9 cellular contexts compared by ENCODE assay signal in the genomic region with DNA sequence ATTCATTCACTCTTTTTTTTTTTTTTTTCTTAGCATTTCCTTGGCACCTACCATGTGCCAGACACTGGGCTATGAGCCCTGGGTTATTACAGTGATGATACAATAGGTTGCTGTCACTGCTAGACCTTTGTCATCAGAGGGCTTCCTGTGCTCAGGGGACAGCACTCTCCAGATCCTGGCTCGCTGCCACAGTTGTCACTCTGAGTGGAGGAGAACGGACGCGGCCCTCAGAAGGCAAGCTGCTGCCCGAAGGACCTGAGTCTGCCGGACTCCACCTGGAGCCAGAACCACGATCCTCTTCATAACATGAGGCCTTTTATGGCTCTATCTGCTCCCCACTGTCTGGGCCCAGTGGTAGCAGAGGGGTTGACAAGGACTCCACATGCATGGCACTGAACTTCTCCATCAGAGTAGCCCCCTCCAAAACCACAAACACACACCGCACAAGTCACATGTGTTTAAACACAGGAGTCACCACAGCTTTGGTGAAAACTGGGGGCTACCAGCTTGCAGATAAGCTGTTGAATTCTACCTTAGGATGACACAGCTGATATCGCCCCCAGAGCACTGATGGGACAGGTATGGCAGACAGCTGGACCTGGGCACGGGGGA.
DNase-seq lines count a peak whose midpoint lies in the region; ATAC-seq and TF ChIP-seq lines count a peak whose summit lies in the region.
"Had no signal": no experiment of that assay in that cellular context is flagged by ENCODE, and none has a peak within 500 bp of the region (broad histone marks: within the 10 kb centered on the region; RNA-seq: fewer than 3 reads in every experiment).

No MANE protein-coding gene starts in this region.

- H3K4me1 ChIP-seq in esophagus muscularis mucosa: peaks cover 61 to 76% (median 74%) of the 10 kb centered on the region in 4 donors

- 83% methylated on average over 10 of the region's 10 CpGs for WGBS in esophagus muscularis mucosa

- ATAC-seq in activated naive CD4-positive, alpha-beta T cell treated with anti-CD3 and anti-CD28 coated beads, Interleukin-2, amount 50 U/mL, for 72 hours: peak; percentile 36 to 75
- ATAC-seq in GM19324 (IDR thresholded peaks at IDR 0.05; ENCODE audit: low FRiP score, unreplicated experiment): no peak

- DNase-seq in GF-D8 (lab: John Stamatoyannopoulos, UW): peak; percentile 44
- DNase-seq in T-helper 2 cell: peak; percentile 21 to 85 (median 49)
- peak; percentile 38 to 81 for DNase-seq in activated naive CD4-positive, alpha-beta T cell treated with anti-CD3 and anti-CD28 coated beads, Interleukin-2, amount 50 U/mL, for 72 hours (ENCODE audit: low spot score in 2 of 2)
- peak; percentile 43 to 51 for DNase-seq in stimulated activated CD4-positive, alpha-beta T cell treated with anti-CD3 and anti-CD28 coated beads, Interleukin-4, amount 100 ng/mL, for 4 hours
- DNase-seq in esophagus muscularis mucosa (ENCODE audit: extremely low spot score): no peak
- no peak for DNase-seq in superior temporal gyrus (ENCODE audit: extremely low spot score)
- no peak for DNase-seq in SKM-1 treated with dmso at 0.1 percent for 144 hours (lab: John Stamatoyannopoulos, UW; ENCODE audit: unreplicated experiment)
- DNase-seq: T1000 had no signal

- no peak overlapping the region for H3K27ac ChIP-seq in esophagus muscularis mucosa (replicated peaks in 1 of 4)

- no peak for TF ChIP-seq POLR2A in esophagus muscularis mucosa (IDR thresholded peaks at IDR 0.05; ENCODE audit: low read depth)

- intact Hi-C loops in esophagus muscularis mucosa (cut with DNase I): no loop called here

- peaks cover 9 to 18% of the 10 kb centered on the region in 2 donors for H3K36me3 Mint-ChIP-seq in activated naive CD4-positive, alpha-beta T cell treated with anti-CD3 and anti-CD28 coated beads, Interleukin-2, amount 50 U/mL, for 72 hours

- TF ChIP-seq CTCF in esophagus muscularis mucosa (IDR thresholded peaks at IDR 0.05): no peak

- no peak overlapping the region for H3K4me3 ChIP-seq in esophagus muscularis mucosa

- H3K9me3 ChIP-seq in esophagus muscularis mucosa: no peaks in the 10 kb centered on the region

- H3K36me3 ChIP-seq in esophagus muscularis mucosa: no peaks in the 10 kb centered on the region

- H3K27me3 ChIP-seq in esophagus muscularis mucosa: no peaks in the 10 kb centered on the region

- TF ChIP-seq EP300 in esophagus muscularis mucosa (IDR thresholded peaks at IDR 0.05): no peak

- H3K27ac Mint-ChIP-seq in activated naive CD4-positive, alpha-beta T cell treated with anti-CD3 and anti-CD28 coated beads, Interleukin-2, amount 50 U/mL, for 72 hours: peak overlapping the region; percentile 22 to 81

- H3K9me3 Mint-ChIP-seq in activated naive CD4-positive, alpha-beta T cell treated with anti-CD3 and anti-CD28 coated beads, Interleukin-2, amount 50 U/mL, for 72 hours: no peaks in the 10 kb centered on the region

Comparison
In these comparisons a context has a peak if more than half of its experiments do, and no peak if none do; other contexts are left out.
1. DNase-seq: peak in GF-D8 (single experiment), T-helper 2 cell (5 of 5), activated naive CD4-positive, alpha-beta T cell treated with anti-CD3 and anti-CD28 coated beads, Interleukin-2, amount 50 U/mL, for 72 hours (2 of 2) and stimulated activated CD4-positive, alpha-beta T cell treated with anti-CD3 and anti-CD28 coated beads, Interleukin-4, amount 100 ng/mL, for 4 hours (2 of 2); none in esophagus muscularis mucosa (single experiment), superior temporal gyrus (single experiment) and SKM-1 treated with dmso at 0.1 percent for 144 hours (single experiment).